ENCODE assay signal across 8 cellular contexts in the genomic region with DNA sequence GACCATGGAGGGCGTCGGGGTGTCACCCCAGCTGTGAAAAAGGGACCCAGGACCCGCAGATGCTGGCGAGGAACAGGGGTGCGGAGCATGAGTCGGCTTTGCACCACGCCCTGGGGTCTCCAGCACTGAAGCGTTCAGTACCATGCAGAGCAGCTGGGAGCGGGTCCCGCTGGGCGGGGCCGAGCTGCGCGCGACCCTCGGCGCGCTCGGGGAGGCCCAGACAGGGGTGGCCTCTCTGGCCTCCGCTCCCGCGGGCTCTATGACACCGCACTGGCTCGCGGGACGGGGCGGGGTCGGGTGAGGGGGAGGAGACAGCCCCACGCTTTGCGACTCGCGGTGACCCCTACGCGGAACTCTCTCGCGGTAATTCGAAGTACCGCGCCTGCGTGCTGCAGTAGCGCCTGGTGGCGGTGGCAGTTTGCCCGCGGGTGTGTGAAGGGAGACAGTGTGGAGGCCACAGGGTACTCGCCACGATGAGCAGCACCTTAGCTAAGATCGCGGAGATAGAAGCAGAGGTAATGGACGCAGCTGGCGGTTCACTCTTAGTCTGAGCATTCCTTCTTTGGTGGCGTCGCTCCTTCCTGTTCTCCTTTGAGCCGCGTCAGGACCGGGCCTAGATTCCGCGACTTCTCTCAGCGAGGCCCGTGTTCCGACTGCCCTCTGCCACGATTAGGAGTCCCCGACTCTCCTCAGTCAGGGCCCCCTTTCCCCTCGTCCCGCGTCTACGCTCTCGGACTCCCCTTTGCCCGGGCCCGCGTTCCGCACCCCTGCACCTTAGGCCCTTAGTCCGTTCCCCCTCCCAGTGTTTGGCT. TPM values are rescaled to one million over a fixed set of nuclear protein-coding genes. Genes with fewer than 3 reads are reported as not detected.
A peak's percentile ranks its signal among the peaks of the same experiment; 100 is the strongest.
DNase-seq lines count a peak whose midpoint lies in the region; ATAC-seq and TF ChIP-seq lines count a peak whose summit lies in the region.

A gene with protein sequence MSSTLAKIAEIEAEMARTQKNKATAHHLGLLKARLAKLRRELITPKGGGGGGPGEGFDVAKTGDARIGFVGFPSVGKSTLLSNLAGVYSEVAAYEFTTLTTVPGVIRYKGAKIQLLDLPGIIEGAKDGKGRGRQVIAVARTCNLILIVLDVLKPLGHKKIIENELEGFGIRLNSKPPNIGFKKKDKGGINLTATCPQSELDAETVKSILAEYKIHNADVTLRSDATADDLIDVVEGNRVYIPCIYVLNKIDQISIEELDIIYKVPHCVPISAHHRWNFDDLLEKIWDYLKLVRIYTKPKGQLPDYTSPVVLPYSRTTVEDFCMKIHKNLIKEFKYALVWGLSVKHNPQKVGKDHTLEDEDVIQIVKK (plus strand): TSS at position 394 of the 812 bp plus-strand sequence. CDS start 80 bp downstream, at position 474.

- peak; percentile 84 for DNase-seq in DMS114 treated with DMSO at 0.1 percent for 48 hours (lab: John Stamatoyannopoulos, UW; ENCODE audit: unreplicated experiment)
- peak; percentile 77 for DNase-seq in OCI-M2 (lab: John Stamatoyannopoulos, UW; ENCODE audit: unreplicated experiment)
- DNase-seq in activated T-cell treated with anti-CD3 and anti-CD28 coated beads for 48 hours (ENCODE audit: low read depth): peak; percentile 98
- peak; percentile 20 for DNase-seq in epithelial cell of proximal tubule (ENCODE audit: low read depth)
- DNase-seq in stimulated activated CD8-positive, alpha-beta memory T cell treated with anti-CD3 and anti-CD28 coated beads, Interleukin-4, amount 100 ng/mL, for 48 hours: peak; percentile 98

- H3K27me3 ChIP-seq in mucosa of rectum (ENCODE audit: control insufficient read depth in 2 of 2, insufficient read depth in 2 of 2, low read length in 2 of 2): no peaks in the 10 kb centered on the region

- H3K4me1 Mint-ChIP-seq in IgD-negative memory B cell: peaks cover 15 to 22% (median 17%) of the 10 kb centered on the region in 3 donors

- H3K36me3 Mint-ChIP-seq in IgD-negative memory B cell: peaks cover under 1% of the 10 kb centered on the region

- peak within 1 kb of the TSS; percentile 91 to 97 (median 95) for H3K27ac Mint-ChIP-seq in IgD-negative memory B cell

- no peaks in the 10 kb centered on the region for H3K9me3 ChIP-seq in mucosa of rectum (ENCODE audit: control insufficient read depth in 2 of 2, low read length in 2 of 2)

- H3K36me3 ChIP-seq in mucosa of rectum (ENCODE audit: control insufficient read depth in 2 of 2, insufficient read depth in 2 of 2, low read length in 2 of 2): peaks cover 8 to 13% of the 10 kb centered on the region in 2 donors

- H3K4me3 ChIP-seq in epithelial cell of proximal tubule (ENCODE audit: low read depth, low read length) (peak within 1 kb of the TSS; percentile 99), mucosa of rectum (ENCODE audit: low read length in 2 of 2) (peak within 1 kb of the TSS; percentile 96 to 99)

- H3K4me1 ChIP-seq in mucosa of rectum (ENCODE audit: control insufficient read depth in 2 of 2, insufficient read depth in 2 of 2, low read length in 2 of 2): peaks cover 6 to 7% of the 10 kb centered on the region in 2 donors

- peaks cover 1% of the 10 kb centered on the region for H3K27me3 Mint-ChIP-seq in IgD-negative memory B cell

- TF ChIP-seq CTCF in epithelial cell of proximal tubule (conservative IDR thresholded peaks at IDR 0.05; ENCODE audit: low read depth, low read length): no peak

- peak within 1 kb of the TSS; percentile 69 to 79 for H3K27ac ChIP-seq in mucosa of rectum (ENCODE audit: low read depth in 2 of 2, low read length in 2 of 2)

- H3K4me3 Mint-ChIP-seq in IgD-negative memory B cell: peak within 1 kb of the TSS; percentile 93 to 99 (median 98)

- peak; percentile 90 for ATAC-seq in GM21529 (IDR thresholded peaks at IDR 0.05; ENCODE audit: unreplicated experiment)

- peak within 1 kb of the TSS; percentile 90 to 92 for H3K9ac ChIP-seq in mucosa of rectum (ENCODE audit: low read depth in 1 of 2, low read length in 2 of 2)

- H3K9me3 Mint-ChIP-seq in IgD-negative memory B cell: no peaks in the 10 kb centered on the region

RNA-seq across cellular contexts. Expression of the gene that starts here (rescaled TPM):
- polyA plus RNA-seq in IgD-negative memory B cell: 88.7 TPM
- 77.9 and 113 TPM in 2 replicates for total RNA-seq in epithelial cell of proximal tubule

Comparison
In these comparisons a context has a peak if more than half of its experiments do, and no peak if none do; other contexts are left out.
1. Peak in every context shown above with its lines: DNase-seq, ATAC-seq, H3K4me3 ChIP-seq and H3K27ac ChIP-seq.
2. DNase-seq: peak in every context shown above with its lines; median percentile 98 in activated T-cell treated with anti-CD3 and anti-CD28 coated beads for 48 hours; 98 in stimulated activated CD8-positive, alpha-beta memory T cell treated with anti-CD3 and anti-CD28 coated beads, Interleukin-4, amount 100 ng/mL, for 48 hours; 84 in DMS114 treated with DMSO at 0.1 percent for 48 hours; 77 in OCI-M2; 20 in epithelial cell of proximal tubule.